8 cellular contexts compared by ENCODE assay signal in genomic region chr1:148841262-148841661, GRCh38. TPM values are rescaled to one million over a fixed set of nuclear protein-coding genes. Genes with fewer than 3 reads are reported as not detected.
DNase-seq lines count a peak whose midpoint lies in the region; ATAC-seq, FAIRE-seq and TF ChIP-seq lines count a peak whose summit lies in the region.
"Not testable (repeated sequence)": the region's sequence is repeated elsewhere in the genome, so short reads cannot be mapped to it uniquely, and the experiment has no call there.

No MANE protein-coding gene starts in this region.

- not testable (repeated sequence) for FAIRE-seq in K562 (lab: Jason Lieb, UNC)

- not testable (repeated sequence) for BruUV-seq in PC-3 (replicated peaks; lab: Mats Ljungman, UMichigan); K562 (replicated peaks; lab: Mats Ljungman, UMichigan)

- TF ChIP-seq CTCF in PC-3 (conservative IDR thresholded peaks at IDR 0.05; ENCODE audit: low read depth, low read length); K562 (IDR thresholded peaks at IDR 0.05 in 2 of 3, conservative IDR thresholded peaks at IDR 0.05 in 1 of 3; ENCODE audit: insufficient read depth in 2 of 3, low read depth in 1 of 3, low read length in 3 of 3); foreskin keratinocyte (conservative IDR thresholded peaks at IDR 0.05); gastrocnemius medialis (IDR thresholded peaks at IDR 0.05 in 4 of 5, conservative IDR thresholded peaks at IDR 0.05 in 1 of 5): not testable (repeated sequence)

- H3K4me1 ChIP-seq in PC-3 (ENCODE audit: insufficient read depth, low read length); K562 (replicated peaks in 1 of 2; ENCODE audit: control insufficient read depth in 2 of 2, insufficient read depth in 2 of 2, low read length in 2 of 2); foreskin keratinocyte; gastrocnemius medialis: not testable (repeated sequence)

- TF ChIP-seq EP300 in K562 (IDR thresholded peaks at IDR 0.05; ENCODE audit: low read length) = not testable (repeated sequence)

- not testable (repeated sequence) for H3K4me3 ChIP-seq in PC-3 (ENCODE audit: low read length); K562; gastrocnemius medialis

- not testable (repeated sequence) for H3K36me3 Mint-ChIP-seq in activated CD8-positive, alpha-beta memory T cell treated with anti-CD3 and anti-CD28 coated beads, Interleukin-2, amount 10 ng/mL, durations not matched to agents 7 days and 5 days; activated naive CD4-positive, alpha-beta T cell treated with anti-CD3 and anti-CD28 coated beads, Interleukin-2, amount 50 U/mL, for 72 hours

- peak; percentile 73 for ATAC-seq in PC-3
- ATAC-seq in activated CD4-positive, CD25-positive, alpha-beta regulatory T cell treated with anti-CD3 and anti-CD28 coated beads, Interleukin-2, amount 50 U/mL, for 24 hours = peak; percentile 62 to 67
- peak; percentile 37 for ATAC-seq in activated CD8-positive, alpha-beta memory T cell treated with anti-CD3 and anti-CD28 coated beads, Interleukin-2, amount 10 ng/mL, durations not matched to agents 7 days and 5 days
- ATAC-seq in activated naive CD4-positive, alpha-beta T cell treated with anti-CD3 and anti-CD28 coated beads, Interleukin-2, amount 50 U/mL, for 72 hours = peak; percentile 32 to 80
- ATAC-seq in K562 = peak; percentile 40; the same call in 2 of the 3 replicates
- ATAC-seq in foreskin keratinocyte = peak; percentile 76
- ATAC-seq in gastrocnemius medialis = peak; percentile 30 to 37
- ATAC-seq in stimulated activated naive CD8-positive, alpha-beta T cell treated with anti-CD3 and anti-CD28 coated beads, Interleukin-15, amount 100 ng/mL, for 72 hours = peak; percentile 70

- no CpG with 5 or more reads among the region's 1 CpG for WGBS in K562 (ENCODE audit: insufficient coverage, low coverage, missing lambda C conversion rate)

- not testable (repeated sequence) for DNase-seq in PC-3; activated CD8-positive, alpha-beta memory T cell treated with anti-CD3 and anti-CD28 coated beads, Interleukin-2, amount 10 ng/mL, durations not matched to agents 7 days and 5 days; activated naive CD4-positive, alpha-beta T cell treated with anti-CD3 and anti-CD28 coated beads, Interleukin-2, amount 50 U/mL, for 72 hours (ENCODE audit: low spot score in 2 of 2); K562 (ENCODE audit: extremely low read depth in 1 of 4, low spot score in 3 of 4); foreskin keratinocyte; gastrocnemius medialis; stimulated activated naive CD8-positive, alpha-beta T cell treated with anti-CD3 and anti-CD28 coated beads, Interleukin-15, amount 100 ng/mL, for 72 hours

- H4K20me1 ChIP-seq in PC-3 (ENCODE audit: low read length); K562 (replicated peaks; ENCODE audit: control insufficient read depth, insufficient read depth, low read length): not testable (repeated sequence)

- POLR2A ChIA-PET in PC-3 (lab: Charles Lee; ENCODE audit: unreplicated experiment); K562 (lab: Yijun Ruan, JAX): not testable (repeated sequence)

- in situ Hi-C loops in K562 (cut with MboI); gastrocnemius medialis (cut with MboI; ENCODE audit: low sequenced_read_pairs in 4 of 4): not testable (repeated sequence)

- TF ChIP-seq POLR2A in K562 (conservative IDR thresholded peaks at IDR 0.05); gastrocnemius medialis (IDR thresholded peaks at IDR 0.05): not testable (repeated sequence)

- H3K9me1 ChIP-seq in K562 (ENCODE audit: control insufficient read depth, insufficient read depth, low read length) = not testable (repeated sequence)

- not testable (repeated sequence) for H3K36me3 ChIP-seq in PC-3 (ENCODE audit: low read depth, low read length); K562 (ENCODE audit: control insufficient read depth, insufficient read depth, low read length); gastrocnemius medialis

- not testable (repeated sequence) for H3F3A ChIP-seq in PC-3 (ENCODE audit: low read length, unreplicated experiment)

- H3K27ac ChIP-seq in PC-3 (ENCODE audit: low read length); K562 (ENCODE audit: extremely low read depth, low read depth, low read length); foreskin keratinocyte; gastrocnemius medialis: not testable (repeated sequence)

- not testable (repeated sequence) for H3K9ac ChIP-seq in PC-3 (ENCODE audit: low read length); K562 (ENCODE audit: insufficient read depth in 1 of 2, low read depth in 2 of 2, low read length in 2 of 2)

- not testable (repeated sequence) for H2AFZ ChIP-seq in PC-3 (ENCODE audit: low read length); K562 (ENCODE audit: low read depth, low read length)

- not testable (repeated sequence) for H3K4me1 Mint-ChIP-seq in activated CD8-positive, alpha-beta memory T cell treated with anti-CD3 and anti-CD28 coated beads, Interleukin-2, amount 10 ng/mL, durations not matched to agents 7 days and 5 days; stimulated activated naive CD8-positive, alpha-beta T cell treated with anti-CD3 and anti-CD28 coated beads, Interleukin-15, amount 100 ng/mL, for 72 hours

- not testable (repeated sequence) for H3K27ac Mint-ChIP-seq in activated CD8-positive, alpha-beta memory T cell treated with anti-CD3 and anti-CD28 coated beads, Interleukin-2, amount 10 ng/mL, durations not matched to agents 7 days and 5 days; activated naive CD4-positive, alpha-beta T cell treated with anti-CD3 and anti-CD28 coated beads, Interleukin-2, amount 50 U/mL, for 72 hours; stimulated activated naive CD8-positive, alpha-beta T cell treated with anti-CD3 and anti-CD28 coated beads, Interleukin-15, amount 100 ng/mL, for 72 hours

- not testable (repeated sequence) for H3K9me3 ChIP-seq in PC-3 (ENCODE audit: low read length); K562 (replicated peaks; ENCODE audit: control insufficient read depth, insufficient read depth, low read depth, low read length); gastrocnemius medialis

- H3K27me3 ChIP-seq in PC-3 (ENCODE audit: low read length); K562 (ENCODE audit: control insufficient read depth in 2 of 2, insufficient read depth in 2 of 2, low read length in 2 of 2); foreskin keratinocyte; gastrocnemius medialis: not testable (repeated sequence)

- not testable (repeated sequence) for H3K27me3 Mint-ChIP-seq in activated CD8-positive, alpha-beta memory T cell treated with anti-CD3 and anti-CD28 coated beads, Interleukin-2, amount 10 ng/mL, durations not matched to agents 7 days and 5 days; stimulated activated naive CD8-positive, alpha-beta T cell treated with anti-CD3 and anti-CD28 coated beads, Interleukin-15, amount 100 ng/mL, for 72 hours

- not testable (repeated sequence) for H3K9me3 Mint-ChIP-seq in activated CD8-positive, alpha-beta memory T cell treated with anti-CD3 and anti-CD28 coated beads, Interleukin-2, amount 10 ng/mL, durations not matched to agents 7 days and 5 days (ENCODE audit: low read depth); activated naive CD4-positive, alpha-beta T cell treated with anti-CD3 and anti-CD28 coated beads, Interleukin-2, amount 50 U/mL, for 72 hours; stimulated activated naive CD8-positive, alpha-beta T cell treated with anti-CD3 and anti-CD28 coated beads, Interleukin-15, amount 100 ng/mL, for 72 hours

- not testable (repeated sequence) for H3K4me2 ChIP-seq in PC-3 (ENCODE audit: low read length); K562 (ENCODE audit: insufficient read depth, low read length)

- H3K9me2 ChIP-seq in PC-3 (replicated peaks; ENCODE audit: low read length) = not testable (repeated sequence)

- H3K4me3 Mint-ChIP-seq in activated CD8-positive, alpha-beta memory T cell treated with anti-CD3 and anti-CD28 coated beads, Interleukin-2, amount 10 ng/mL, durations not matched to agents 7 days and 5 days; stimulated activated naive CD8-positive, alpha-beta T cell treated with anti-CD3 and anti-CD28 coated beads, Interleukin-15, amount 100 ng/mL, for 72 hours: not testable (repeated sequence)

- CTCF ChIA-PET in PC-3 (lab: Charles Lee); activated CD8-positive, alpha-beta memory T cell treated with anti-CD3 and anti-CD28 coated beads, Interleukin-2, amount 10 ng/mL, durations not matched to agents 7 days and 5 days (lab: Charles Lee); K562 (lab: Yijun Ruan, JAX; ENCODE audit: low intra/inter-chr PET ratio): not testable (repeated sequence)

- TF ChIP-seq RAD21 in K562 (CRISPR knock-in tag; conservative IDR thresholded peaks at IDR 0.05 in 1 of 2, IDR thresholded peaks at IDR 0.05 in 1 of 2) = not testable (repeated sequence)

- intact Hi-C loops in PC-3 (cut with micrococcal nuclease); K562 (cut with micrococcal nuclease); gastrocnemius medialis (cut with DNase I; ENCODE audit: low total_unique reads): not testable (repeated sequence)

- not testable (repeated sequence) for H3K79me2 ChIP-seq in PC-3 (ENCODE audit: low read length); K562 (ENCODE audit: control insufficient read depth, insufficient read depth, low read length)

RNA-seq across cellular contexts. Expression of gene PDE4DIP, which starts 3.0 kb away (rescaled TPM):
- 20.1 and 28.9 TPM in 2 replicates for total RNA-seq in PC-3 (2014; rRNA removed)
- 10 to 100 TPM; 25.9 to 40.8 TPM for total RNA-seq in activated CD8-positive, alpha-beta memory T cell treated with anti-CD3 and anti-CD28 coated beads, Interleukin-2, amount 10 ng/mL, durations not matched to agents 7 days and 5 days
- total RNA-seq in activated naive CD4-positive, alpha-beta T cell treated with anti-CD3 and anti-CD28 coated beads, Interleukin-2, amount 50 U/mL, for 72 hours = 10 to 100 TPM; 26.5 to 33.8 TPM
- 488 and 689 TPM in 2 replicates for total RNA-seq in K562 (2011; cell fraction: chromatin; rRNA removed; ENCODE audit: low replicate concordance)
- 235 and 253 TPM in 2 replicates for total RNA-seq in K562 (2011; cell fraction: nucleolus; rRNA removed)
- total RNA-seq in K562 (2011; cell fraction: nucleoplasm; rRNA removed) = 363 and 390 TPM in 2 replicates
- total RNA-seq in K562 (2014; rRNA removed) = 148 and 160 TPM in 2 replicates
- 260 and 272 TPM in 2 replicates for total RNA-seq in K562 (2014; rRNA removed; fragmentation: Illumina TruSeq; extraction: Trizol)
- total RNA-seq in K562 (2015; rRNA removed; fragmentation: Illumina TruSeq; extraction: Trizol) = 198 and 200 TPM in 2 replicates
- 355 and 362 TPM in 2 replicates for total RNA-seq in K562 (2021)
- polyA plus RNA-seq in K562 (2011; rRNA removed) = 242 and 324 TPM in 2 replicates
- 123 and 131 TPM in 2 replicates for polyA plus RNA-seq in K562 (2011; cell fraction: cytosol; rRNA removed)
- 209 and 256 TPM in 2 replicates for polyA plus RNA-seq in K562 (2011; cell fraction: nucleus; rRNA removed)
- polyA plus RNA-seq in K562 (2012) = 223 and 364 TPM in 2 replicates
- 232 and 260 TPM in 2 replicates for polyA plus RNA-seq in K562 (2014; fragmentation: Illumina TruSeq; extraction: Trizol)
- 100 to 1,000 TPM; 225 to 334 TPM for polyA plus RNA-seq in K562 (2014; fragmentation: Nextera tagmentation; extraction: Ambion mirVana)
- 202 and 205 TPM in 2 replicates for polyA plus RNA-seq in K562 (2014; rRNA removed)
- polyA minus RNA-seq in K562 (2011; rRNA and poly(A)+ RNA removed) = 462 and 560 TPM in 2 replicates
- 187 TPM in 2 replicates for polyA minus RNA-seq in K562 (2011; cell fraction: cytosol; rRNA and poly(A)+ RNA removed)
- 250 and 327 TPM in 2 replicates for polyA minus RNA-seq in K562 (2011; cell fraction: nucleus; rRNA and poly(A)+ RNA removed)
- total RNA-seq in foreskin keratinocyte = 35.8 and 37.9 TPM in 2 replicates
- 18.9 and 22.1 TPM in 2 replicates for polyA plus RNA-seq in foreskin keratinocyte
- 1,000 to 10,000 TPM in 3 of 4 donors, 100 to 1,000 TPM in 1; 630 to 1,712 (median 1,308) TPM for total RNA-seq in gastrocnemius medialis
